In the genomic region with DNA sequence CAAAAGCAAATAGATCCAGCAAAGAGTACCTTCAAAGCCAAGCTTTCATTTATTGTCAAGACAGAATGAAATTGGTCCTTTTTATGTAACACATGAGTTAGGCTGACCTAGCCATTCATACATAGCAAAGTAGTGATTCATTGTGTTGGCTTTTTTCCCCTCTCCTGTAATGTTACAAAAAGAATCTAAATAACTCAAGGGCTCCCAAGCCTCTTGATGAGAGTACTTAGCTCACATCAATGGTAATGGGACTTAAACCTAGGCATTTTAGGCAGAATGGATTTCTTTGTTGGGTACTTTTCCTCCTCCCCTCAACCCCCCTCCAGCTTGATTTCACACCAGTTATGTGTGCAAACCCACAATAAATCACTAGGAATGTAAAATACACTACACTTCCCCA, we compare ENCODE assay signal across 1 cellular context.
TF ChIP-seq lines count a peak whose summit lies in the region.

No MANE protein-coding gene starts in this region.

TF ChIP-seq in IMR-90, 13 proteins besides CTCF, POLR2A, EP300 and RAD21:
- 0 out of 2 replicates have a peak, but pooled peaks have one; percentile 13 for TF ChIP-seq BHLHE40 (IDR thresholded peaks at IDR 0.05; ENCODE audit: low read depth, low read length)
- no peak for TF ChIP-seq RFX5 (IDR thresholded peaks at IDR 0.05; ENCODE audit: low read depth, low read length)
